Comparison of ENCODE assay signal across 10 cellular contexts in the genomic region with DNA sequence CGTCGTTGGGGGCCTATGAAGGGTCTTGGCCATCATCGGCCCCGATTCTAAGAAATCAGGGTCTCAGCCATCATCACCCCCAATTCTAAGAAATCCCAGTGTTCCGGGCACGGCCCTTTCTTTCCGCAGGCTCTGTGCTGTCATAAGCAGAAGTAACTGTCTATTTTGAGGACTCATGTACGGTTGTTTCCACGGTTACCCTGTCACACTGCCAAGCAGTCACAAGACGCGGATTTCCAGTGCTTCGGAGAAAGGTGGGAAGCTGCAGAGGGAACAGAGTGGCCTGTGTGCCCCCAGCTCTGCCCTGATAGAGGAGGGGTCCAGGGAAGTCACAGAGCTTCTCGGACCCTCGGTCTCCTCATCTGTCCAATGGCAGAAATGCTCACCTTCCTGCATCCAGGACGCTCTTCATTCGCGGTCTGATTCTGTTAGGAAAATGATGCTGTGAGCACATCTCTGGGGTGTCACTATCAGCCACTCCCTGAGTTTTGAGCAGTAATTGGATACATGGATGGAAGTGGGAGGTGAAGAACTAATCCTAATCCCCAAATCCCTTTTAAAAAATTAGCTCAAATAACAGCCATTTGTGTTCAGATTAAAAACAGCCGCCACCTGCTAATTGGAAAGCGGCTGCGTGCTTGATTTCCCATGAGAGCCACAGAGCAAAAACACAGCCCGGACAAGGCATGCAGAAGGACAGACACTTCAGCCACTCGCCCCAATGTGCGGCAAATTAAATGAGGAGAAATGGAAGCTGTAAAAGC.
A peak's percentile ranks its signal among the peaks of the same experiment; 100 is the strongest.
DNase-seq lines count a peak whose midpoint lies in the region; ATAC-seq and TF ChIP-seq lines count a peak whose summit lies in the region.
"Had no signal": no experiment of that assay in that cellular context is flagged by ENCODE, and none has a peak within 500 bp of the region (broad histone marks: within the 10 kb centered on the region; RNA-seq: fewer than 3 reads in every experiment).

No MANE protein-coding gene starts in this region.

- DNase-seq in G401 (ENCODE audit: low spot score) = peak; percentile 90
- peak; percentile 25 for DNase-seq in NCI-H2196 treated with DMSO at 0.1 percent for 48 hours (lab: John Stamatoyannopoulos, UW; ENCODE audit: unreplicated experiment)
- peak; percentile 4 to 59 for DNase-seq in cerebellar nuclear complex (lab: John Stamatoyannopoulos, UW)
- no peak for DNase-seq in trophoblast cell
- no peak for DNase-seq in midbrain (lab: John Stamatoyannopoulos, UW)
- DNase-seq: stimulated activated naive CD4-positive, alpha-beta T cell had no signal

- H3K9ac ChIP-seq in neural cell (ENCODE audit: low read length) (peak overlapping the region; percentile 65), trophoblast cell (ENCODE audit: low read length) (no peak overlapping the region)

- H3K36me3 ChIP-seq in neural cell (ENCODE audit: insufficient read depth, low read length) (no peaks in the 10 kb centered on the region), trophoblast cell (ENCODE audit: control insufficient read depth in 1 of 2, insufficient read depth in 2 of 2, low read length in 2 of 2) (no peaks in the 10 kb centered on the region)

- H3K4ac ChIP-seq in trophoblast cell (ENCODE audit: low read depth, low read length) = no peak overlapping the region

- H4K12ac ChIP-seq in trophoblast cell (ENCODE audit: low read depth, low read length) = no peak overlapping the region

- H3F3A ChIP-seq in neural cell (ENCODE audit: insufficient read depth, low read length, poor library complexity, severe bottlenecking) = peaks cover 4% of the 10 kb centered on the region

- H2BK5ac ChIP-seq in trophoblast cell (ENCODE audit: low read depth, low read length, poor library complexity) = no peak overlapping the region

- no peak overlapping the region for H2BK120ac ChIP-seq in trophoblast cell (ENCODE audit: insufficient read depth, low read length, poor library complexity)

- no peaks in the 10 kb centered on the region for H3K4me1 ChIP-seq in trophoblast cell (ENCODE audit: control insufficient read depth in 1 of 2, insufficient read depth in 2 of 2, low read length in 2 of 2)

- no peak overlapping the region for H3K18ac ChIP-seq in trophoblast cell (ENCODE audit: low read length)

- H4K91ac ChIP-seq in trophoblast cell (ENCODE audit: low read depth, low read length) = no peak overlapping the region

- H3K9me3 ChIP-seq in neural cell (ENCODE audit: low read length) (peaks cover 11% of the 10 kb centered on the region), trophoblast cell (ENCODE audit: insufficient read depth, low read depth, low read length) (peaks cover 6% of the 10 kb centered on the region)

- no peak overlapping the region for H2BK12ac ChIP-seq in trophoblast cell (ENCODE audit: low read length)

- no peak for TF ChIP-seq CTCF in neural cell (IDR thresholded peaks at IDR 0.05; ENCODE audit: poor library complexity, severe bottlenecking)

- H3K4me3 ChIP-seq in neural cell (ENCODE audit: low read length) (peak overlapping the region; percentile 51), trophoblast cell (ENCODE audit: low read depth, low read length) (no peak overlapping the region)

- H3K9me2 ChIP-seq in neural cell (ENCODE audit: insufficient read depth, low read length) = no peaks in the 10 kb centered on the region

- no CpG with 5 or more reads among the region's 23 CpGs for WGBS in trophoblast cell (ENCODE audit: extremely low coverage, insufficient coverage, insufficient read length)

- no peaks in the 10 kb centered on the region for H3K79me1 ChIP-seq in trophoblast cell (ENCODE audit: low read length)

- H3K27ac ChIP-seq in neural cell (ENCODE audit: low read length) (peak overlapping the region; percentile 91), trophoblast cell (ENCODE audit: low read depth, low read length) (no peak overlapping the region)

- in situ Hi-C loops in G401 (cut with HindIII; ENCODE audit: low sequenced_read_pairs) = no loop called here

- H3K4me2 ChIP-seq in neural cell (ENCODE audit: low read length) = peak overlapping the region; percentile 45
- no peak overlapping the region for H3K4me2 ChIP-seq in trophoblast cell (ENCODE audit: low read length)

- no peaks in the 10 kb centered on the region for H4K20me1 ChIP-seq in neural cell (ENCODE audit: insufficient read depth)

- no peak for ATAC-seq in HG03521 (IDR thresholded peaks at IDR 0.05; ENCODE audit: unreplicated experiment)
- no peak for ATAC-seq in HG03457 (IDR thresholded peaks at IDR 0.05; ENCODE audit: unreplicated experiment)
- ATAC-seq: activated CD4-positive, CD25-positive, alpha-beta regulatory T cell treated with anti-CD3 and anti-CD28 coated beads, Interleukin-2, amount 50 U/mL, for 24 hours had no signal

- peak; percentile 89 for TF ChIP-seq EP300 in neural cell (conservative IDR thresholded peaks at IDR 0.05; ENCODE audit: poor library complexity, severe bottlenecking)

- H3K23ac ChIP-seq in trophoblast cell (ENCODE audit: low read length) = no peak overlapping the region

- H3K14ac ChIP-seq in trophoblast cell (ENCODE audit: low read length) = no peak overlapping the region

- H2AFZ ChIP-seq in neural cell (ENCODE audit: low read depth, low read length) (peak overlapping the region; percentile 15), trophoblast cell (ENCODE audit: insufficient read depth, low read length, poor library complexity) (no peak overlapping the region)

- no peak overlapping the region for H4K8ac ChIP-seq in trophoblast cell (ENCODE audit: low read depth, low read length)

- TF ChIP-seq RAD21 in neural cell (conservative IDR thresholded peaks at IDR 0.05) = peak; percentile 35

- H3K27me3 ChIP-seq in neural cell (ENCODE audit: insufficient read depth, low read depth, low read length) (no peaks in the 10 kb centered on the region), trophoblast cell (ENCODE audit: insufficient read depth, low read length) (no peaks in the 10 kb centered on the region)

- no peak overlapping the region for H2AK5ac ChIP-seq in trophoblast cell (ENCODE audit: low read length)

- H3K79me2 ChIP-seq in neural cell (replicated peaks; ENCODE audit: insufficient read depth, low read length) (no peaks in the 10 kb centered on the region), trophoblast cell (ENCODE audit: control insufficient read depth, insufficient read depth, low read length, poor library complexity) (no peaks in the 10 kb centered on the region)

TF ChIP-seq in neural cell, 6 proteins besides CTCF, POLR2A, EP300 and RAD21:
- TF ChIP-seq TAF1 (IDR thresholded peaks at IDR 0.05; ENCODE audit: low read depth) (no peak), POLR2AphosphoS5 (IDR thresholded peaks at IDR 0.05) (peak; percentile 75), MXI1 (conservative IDR thresholded peaks at IDR 0.05; ENCODE audit: poor library complexity, severe bottlenecking) (peak; percentile 25), SMC3 (conservative IDR thresholded peaks at IDR 0.05; ENCODE audit: poor library complexity) (peak; percentile 39), EZH2 (IDR thresholded peaks at IDR 0.05; ENCODE audit: borderline replicate concordance, insufficient read depth, low read length, poor library complexity, severe bottlenecking) (no peak)
- TF ChIP-seq, protein P1, sequence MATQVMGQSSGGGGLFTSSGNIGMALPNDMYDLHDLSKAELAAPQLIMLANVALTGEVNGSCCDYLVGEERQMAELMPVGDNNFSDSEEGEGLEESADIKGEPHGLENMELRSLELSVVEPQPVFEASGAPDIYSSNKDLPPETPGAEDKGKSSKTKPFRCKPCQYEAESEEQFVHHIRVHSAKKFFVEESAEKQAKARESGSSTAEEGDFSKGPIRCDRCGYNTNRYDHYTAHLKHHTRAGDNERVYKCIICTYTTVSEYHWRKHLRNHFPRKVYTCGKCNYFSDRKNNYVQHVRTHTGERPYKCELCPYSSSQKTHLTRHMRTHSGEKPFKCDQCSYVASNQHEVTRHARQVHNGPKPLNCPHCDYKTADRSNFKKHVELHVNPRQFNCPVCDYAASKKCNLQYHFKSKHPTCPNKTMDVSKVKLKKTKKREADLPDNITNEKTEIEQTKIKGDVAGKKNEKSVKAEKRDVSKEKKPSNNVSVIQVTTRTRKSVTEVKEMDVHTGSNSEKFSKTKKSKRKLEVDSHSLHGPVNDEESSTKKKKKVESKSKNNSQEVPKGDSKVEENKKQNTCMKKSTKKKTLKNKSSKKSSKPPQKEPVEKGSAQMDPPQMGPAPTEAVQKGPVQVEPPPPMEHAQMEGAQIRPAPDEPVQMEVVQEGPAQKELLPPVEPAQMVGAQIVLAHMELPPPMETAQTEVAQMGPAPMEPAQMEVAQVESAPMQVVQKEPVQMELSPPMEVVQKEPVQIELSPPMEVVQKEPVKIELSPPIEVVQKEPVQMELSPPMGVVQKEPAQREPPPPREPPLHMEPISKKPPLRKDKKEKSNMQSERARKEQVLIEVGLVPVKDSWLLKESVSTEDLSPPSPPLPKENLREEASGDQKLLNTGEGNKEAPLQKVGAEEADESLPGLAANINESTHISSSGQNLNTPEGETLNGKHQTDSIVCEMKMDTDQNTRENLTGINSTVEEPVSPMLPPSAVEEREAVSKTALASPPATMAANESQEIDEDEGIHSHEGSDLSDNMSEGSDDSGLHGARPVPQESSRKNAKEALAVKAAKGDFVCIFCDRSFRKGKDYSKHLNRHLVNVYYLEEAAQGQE (IDR thresholded peaks at IDR 0.05; ENCODE audit: borderline replicate concordance) = peak; percentile 83

Comparison
In these comparisons a context has a peak if more than half of its experiments do, and no peak if none do; other contexts are left out.
1. DNase-seq: peak in G401 (single experiment), NCI-H2196 treated with DMSO at 0.1 percent for 48 hours (single experiment) and cerebellar nuclear complex (2 of 2); none in trophoblast cell (0 of 2) and midbrain (single experiment).